ENCODE assay signal across 7 cellular contexts in genomic region chr3:122678496-122678895, GRCh38. TPM values are rescaled to one million over a fixed set of nuclear protein-coding genes. Genes with fewer than 3 reads are reported as not detected.
A peak's percentile ranks its signal among the peaks of the same experiment; 100 is the strongest.
DNase-seq lines count a peak whose midpoint lies in the region; TF ChIP-seq lines count a peak whose summit lies in the region.

No MANE protein-coding gene starts in this region.

- H4K20me1 ChIP-seq in GM23248 (ENCODE audit: insufficient read depth) (no peaks in the 10 kb centered on the region), fibroblast of lung (ENCODE audit: control insufficient read depth, extremely low read depth, insufficient read depth, low read length) (no peaks in the 10 kb centered on the region)

- no peaks in the 10 kb centered on the region for H3K9me2 ChIP-seq in GM23248 (ENCODE audit: insufficient read depth)

- H3K4me1 ChIP-seq in GM23248 (ENCODE audit: insufficient read depth), result peaks cover 11% of the 10 kb centered on the region; the same call in 1 of the 2 replicates
- H3K4me1 ChIP-seq in fibroblast of lung (ENCODE audit: control insufficient read depth, extremely low read depth, insufficient read depth, low read length), result peaks cover 12% of the 10 kb centered on the region
- H3K4me1 ChIP-seq in sigmoid colon, result peaks cover 0 to 34% (median 30%) of the 10 kb centered on the region in 4 donors

- H3K36me3 ChIP-seq in GM23248 (ENCODE audit: low read depth) (no peaks in the 10 kb centered on the region), fibroblast of lung (ENCODE audit: control insufficient read depth, insufficient read depth, low read length) (no peaks in the 10 kb centered on the region), sigmoid colon (no peaks in the 10 kb centered on the region)

- H2AFZ ChIP-seq in GM23248 (peak overlapping the region; percentile 99), fibroblast of lung (ENCODE audit: low read length) (peak overlapping the region; percentile 62)

- H3K27ac ChIP-seq in GM23248 (no peak overlapping the region), fibroblast of lung (ENCODE audit: insufficient read depth, low read length) (no peak overlapping the region), sigmoid colon (peak overlapping the region; percentile 89 to 97 (median 92))

- no peak overlapping the region for H3K4me3 ChIP-seq in GM23248
- H3K4me3 ChIP-seq in fibroblast of lung (replicated peaks in 1 of 4; ENCODE audit: control extremely low read depth in 1 of 4, insufficient read depth in 1 of 4, low read depth in 3 of 4, low read length in 4 of 4), result no peak overlapping the region
- no peak overlapping the region for H3K4me3 ChIP-seq in sigmoid colon

- H3K27me3 ChIP-seq in GM23248 (replicated peaks; ENCODE audit: insufficient read depth) (no peaks in the 10 kb centered on the region), fibroblast of lung (ENCODE audit: control insufficient read depth, insufficient read depth, low read length) (no peaks in the 10 kb centered on the region), sigmoid colon (no peaks in the 10 kb centered on the region)

- DNase-seq in GM23248, result no peak
- peak; percentile 28 for DNase-seq in OCI-M1 (lab: John Stamatoyannopoulos, UW)
- no peak for DNase-seq in fibroblast of lung (ENCODE audit: low read depth in 2 of 2)
- DNase-seq in sigmoid colon, result no peak
- no peak for DNase-seq in NCI-H69 (lab: John Stamatoyannopoulos, UW)
- no peak for DNase-seq in NCI-H146 treated with DMSO at 0.1 percent for 48 hours (lab: John Stamatoyannopoulos, UW; ENCODE audit: unreplicated experiment)
- no peak for DNase-seq in NCI-H524 (lab: John Stamatoyannopoulos, UW)

- H3K9ac ChIP-seq in GM23248, result no peak overlapping the region
- H3K9ac ChIP-seq in fibroblast of lung (ENCODE audit: insufficient read depth, low read length), result no peak overlapping the region

- in situ Hi-C loops in GM23248 (cut with MboI), result loop anchor here (25.0 kb wide), 1 partner anchor 216 kb away; no protein-coding TSS in a partner anchor

- TF ChIP-seq POLR2A in sigmoid colon (IDR thresholded peaks at IDR 0.05), result no peak

- H3K9me3 ChIP-seq in GM23248 (ENCODE audit: low read depth) (no peaks in the 10 kb centered on the region), fibroblast of lung (ENCODE audit: control insufficient read depth, insufficient read depth, low read depth, low read length) (no peaks in the 10 kb centered on the region), sigmoid colon (no peaks in the 10 kb centered on the region)

- H3K79me2 ChIP-seq in GM23248 (ENCODE audit: insufficient read depth) (peaks cover 20% of the 10 kb centered on the region), fibroblast of lung (ENCODE audit: control insufficient read depth, insufficient read depth, low read length) (peaks cover 10% of the 10 kb centered on the region)

- TF ChIP-seq CTCF in fibroblast of lung (conservative IDR thresholded peaks at IDR 0.05 in 1 of 2, IDR thresholded peaks at IDR 0.05 in 1 of 2; ENCODE audit: low read depth in 1 of 2, low read length in 2 of 2) (no peak), sigmoid colon (IDR thresholded peaks at IDR 0.05) (no peak)

- H3K4me2 ChIP-seq in GM23248 (ENCODE audit: unreplicated experiment), result no peak overlapping the region
- no peak overlapping the region for H3K4me2 ChIP-seq in fibroblast of lung (ENCODE audit: extremely low read depth, insufficient read depth, low read length)

- WGBS in GM23248 (ENCODE audit: low coverage in 1 of 2, low lambda C conversion rate in 2 of 2, missing lambda C conversion rate in 2 of 2), 2 experiments, result 92 to 95% methylated on average over 5 of the region's 5 CpGs
- 64 to 91% methylated on average over 5 of the region's 5 CpGs for WGBS in sigmoid colon, 2 donors

- no peak for TF ChIP-seq EP300 in sigmoid colon (IDR thresholded peaks at IDR 0.05)

- intact Hi-C loops in sigmoid colon (cut with DNase I), result loop anchor here (2.0 kb wide), 3 partner anchors 118 to 1132 kb away; no protein-coding TSS in a partner anchor

- peaks cover 16% of the 10 kb centered on the region for H3F3A ChIP-seq in GM23248 (ENCODE audit: insufficient read depth)

RNA-seq across cellular contexts. Expression of gene PARP14, which starts 2.1 kb away (rescaled TPM):
- total RNA-seq in GM23248 (2014; rRNA removed; shearing (Covaris generic)), result 11.6 and 11.7 TPM in 2 replicates
- polyA plus RNA-seq in GM23248 (2016; fragmentation: Nextera tagmentation; extraction: Ambion mirVana) (4.5 and 5.6 TPM in 2 replicates), fibroblast of lung (27.1 and 35.6 TPM in 2 replicates), sigmoid colon (10 to 100 TPM in 2 of 3 donors, 1 to 10 TPM in 1; 4.8 to 28.4 (median 10.2) TPM)
- total RNA-seq in fibroblast of lung (71.7 and 78.3 TPM in 2 replicates), sigmoid colon (10 to 100 TPM; 41.7 to 90.3 (median 53.4) TPM)
- 12.8 and 17.0 TPM in 2 replicates for polyA plus RNA-seq in fibroblast of lung (2012)
- 15.3 and 18.2 TPM in 2 replicates for polyA minus RNA-seq in fibroblast of lung (ENCODE audit: low replicate concordance)

Comparison
In these comparisons a context has a peak if more than half of its experiments do, and no peak if none do; other contexts are left out.
1. H3K27ac ChIP-seq: peak in sigmoid colon (4 of 4); none in GM23248 (single experiment) and fibroblast of lung (single experiment).